In the genomic region with DNA sequence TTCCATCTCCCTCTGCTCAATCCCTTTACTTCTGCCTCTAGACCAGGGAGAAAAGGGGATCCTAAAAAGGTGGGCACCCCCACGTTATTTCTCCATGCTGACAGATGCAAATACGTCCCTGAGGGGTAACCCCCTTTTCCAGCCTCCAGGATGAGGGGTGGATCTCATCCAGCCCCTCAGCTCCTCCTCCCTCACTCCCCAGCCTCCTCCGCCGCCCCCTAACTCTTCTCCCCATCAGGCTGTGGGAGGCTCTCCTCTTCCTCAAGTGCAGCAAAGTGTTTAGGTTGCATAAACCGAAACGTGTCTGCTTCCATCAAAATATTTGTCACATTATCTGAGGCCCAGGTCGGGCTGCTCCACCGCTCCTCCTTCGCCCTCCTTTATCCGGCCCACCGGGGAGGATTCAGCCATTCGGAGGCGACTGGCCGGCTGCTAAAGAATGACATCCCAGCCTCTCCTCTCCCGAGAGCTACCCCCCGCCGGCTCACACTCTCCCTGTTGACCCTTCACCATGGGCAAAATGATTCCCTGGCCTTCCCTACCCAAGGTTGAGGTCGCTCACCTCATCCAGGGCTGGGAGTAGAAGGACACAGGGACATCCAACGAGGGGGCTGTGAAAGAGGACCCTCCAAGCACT, we compare ENCODE assay signal across 9 cellular contexts. TPM values are rescaled to one million over a fixed set of nuclear protein-coding genes. Genes with fewer than 3 reads are reported as not detected.
DNase-seq lines count a peak whose midpoint lies in the region; ATAC-seq and TF ChIP-seq lines count a peak whose summit lies in the region.
"Had no signal": no experiment of that assay in that cellular context is flagged by ENCODE, and none has a peak within 500 bp of the region (broad histone marks: within the 10 kb centered on the region; RNA-seq: fewer than 3 reads in every experiment).

No MANE protein-coding gene starts in this region.

- H3K27me3 Mint-ChIP-seq in CD4-positive, CD25-positive, alpha-beta regulatory T cell = peaks cover 80% of the 10 kb centered on the region
- peaks cover 49% of the 10 kb centered on the region for H3K27me3 Mint-ChIP-seq in central memory CD8-positive, alpha-beta T cell
- peaks cover 42 to 54% of the 10 kb centered on the region in 2 donors for H3K27me3 Mint-ChIP-seq in natural killer cell (ENCODE audit: low read depth in 2 of 2)

- no peaks in the 10 kb centered on the region for H3K9me3 ChIP-seq in CD4-positive, CD25-positive, alpha-beta regulatory T cell (ENCODE audit: control insufficient read depth in 2 of 2, low read length in 2 of 2)
- H3K9me3 ChIP-seq in HUES48 (ENCODE audit: control insufficient read depth, insufficient read depth, low read length) = no peaks in the 10 kb centered on the region

- no peaks in the 10 kb centered on the region for H3K36me3 ChIP-seq in CD4-positive, CD25-positive, alpha-beta regulatory T cell (ENCODE audit: control insufficient read depth, insufficient read depth, low read length)
- H3K36me3 ChIP-seq in HUES48 (ENCODE audit: control insufficient read depth, insufficient read depth, low read length) = no peaks in the 10 kb centered on the region

- no peak overlapping the region for H3K27ac ChIP-seq in CD4-positive, CD25-positive, alpha-beta regulatory T cell (ENCODE audit: insufficient read depth, low read length, poor library complexity, severe bottlenecking)
- H3K27ac ChIP-seq in HUES48 (ENCODE audit: low read depth, low read length) = no peak overlapping the region

- peak overlapping the region in 1 of 3 donors; percentile 65 for H3K27ac Mint-ChIP-seq in CD4-positive, CD25-positive, alpha-beta regulatory T cell
- no peak overlapping the region for H3K27ac Mint-ChIP-seq in central memory CD8-positive, alpha-beta T cell (ENCODE audit: low read depth)
- peak overlapping the region in 1 of 2 donors; percentile 33 for H3K27ac Mint-ChIP-seq in natural killer cell

- intact Hi-C loops in natural killer cell (cut with micrococcal nuclease) = no loop called here

- TF ChIP-seq CTCF in natural killer cell (IDR thresholded peaks at IDR 0.05) = no peak

- peaks cover 0 to 2% (median 0%) of the 10 kb centered on the region in 7 donors for H3K9me3 Mint-ChIP-seq in CD4-positive, CD25-positive, alpha-beta regulatory T cell
- no peaks in the 10 kb centered on the region for H3K9me3 Mint-ChIP-seq in central memory CD8-positive, alpha-beta T cell
- H3K9me3 Mint-ChIP-seq in natural killer cell = no peaks in the 10 kb centered on the region

- peak overlapping the region; percentile 37 for H3K4me3 ChIP-seq in CD4-positive, CD25-positive, alpha-beta regulatory T cell (ENCODE audit: low read depth, low read length)
- H3K4me3 ChIP-seq in HUES48 (ENCODE audit: low read depth, low read length) = peak overlapping the region; percentile 67

- H3K9ac ChIP-seq in HUES48 (ENCODE audit: low read depth, low read length) = no peak overlapping the region

- H3K27me3 ChIP-seq in CD4-positive, CD25-positive, alpha-beta regulatory T cell (ENCODE audit: control insufficient read depth, insufficient read depth, low read length) = peaks cover 16% of the 10 kb centered on the region
- H3K27me3 ChIP-seq in HUES48 (ENCODE audit: control insufficient read depth, insufficient read depth, low read length) = peaks cover 54% of the 10 kb centered on the region

- H3K4me3 Mint-ChIP-seq in CD4-positive, CD25-positive, alpha-beta regulatory T cell = peak overlapping the region; percentile 71 to 93 (median 79)
- H3K4me3 Mint-ChIP-seq in central memory CD8-positive, alpha-beta T cell = peak overlapping the region; percentile 58
- peak overlapping the region; percentile 76 for H3K4me3 Mint-ChIP-seq in natural killer cell

- no peaks in the 10 kb centered on the region for H3K36me3 Mint-ChIP-seq in CD4-positive, CD25-positive, alpha-beta regulatory T cell
- peaks cover 2% of the 10 kb centered on the region for H3K36me3 Mint-ChIP-seq in central memory CD8-positive, alpha-beta T cell (ENCODE audit: insufficient read depth)
- H3K36me3 Mint-ChIP-seq in natural killer cell = no peaks in the 10 kb centered on the region

- no peak for ATAC-seq in CD4-positive, CD25-positive, alpha-beta regulatory T cell (ENCODE audit: low read depth in 2 of 2)
- no peak for ATAC-seq in central memory CD8-positive, alpha-beta T cell (replicated peaks; ENCODE audit: extremely low read depth, poor library complexity, severe bottlenecking)
- no peak for ATAC-seq in natural killer cell
- no peak for ATAC-seq in HG02798 (IDR thresholded peaks at IDR 0.05; ENCODE audit: poor library complexity, unreplicated experiment)
- no peak for ATAC-seq in HG03025 (IDR thresholded peaks at IDR 0.05; ENCODE audit: low FRiP score, unreplicated experiment)

- no peak for DNase-seq in CD4-positive, CD25-positive, alpha-beta regulatory T cell
- DNase-seq in central memory CD8-positive, alpha-beta T cell (ENCODE audit: low spot score in 2 of 2) = no peak
- DNase-seq in natural killer cell = no peak
- no peak for DNase-seq in activated CD8-positive, alpha-beta memory T cell treated with anti-CD3 and anti-CD28 coated beads, Interleukin-2, amount 50 U/mL, for 48 hours
- DNase-seq in stimulated activated CD4-positive, alpha-beta T cell treated with anti-CD3 and anti-CD28 coated beads, Interleukin-15, amount 100 ng/mL, for 24 hours = no peak

- H3K4me1 Mint-ChIP-seq in CD4-positive, CD25-positive, alpha-beta regulatory T cell = peaks cover 0 to 46% (median 18%) of the 10 kb centered on the region in 4 donors
- H3K4me1 Mint-ChIP-seq in central memory CD8-positive, alpha-beta T cell = peaks cover 27% of the 10 kb centered on the region
- peaks cover 18 to 40% of the 10 kb centered on the region in 2 donors for H3K4me1 Mint-ChIP-seq in natural killer cell

- peaks cover 36% of the 10 kb centered on the region for H3K4me1 ChIP-seq in CD4-positive, CD25-positive, alpha-beta regulatory T cell (ENCODE audit: control insufficient read depth, insufficient read depth, low read length, poor library complexity, severe bottlenecking)
- peaks cover 26% of the 10 kb centered on the region for H3K4me1 ChIP-seq in HUES48 (ENCODE audit: control insufficient read depth, insufficient read depth, low read length)

RNA-seq across cellular contexts. Expression of gene C1QL1, which starts 1.2 kb away (rescaled TPM):
- not detected for total RNA-seq in CD4-positive, CD25-positive, alpha-beta regulatory T cell
- polyA plus RNA-seq in CD4-positive, CD25-positive, alpha-beta regulatory T cell = not detected
- total RNA-seq in natural killer cell = not detected

RNA-seq across cellular contexts. Expression of gene KIF18B, which starts 21.7 kb away (rescaled TPM):
- 0.52 TPM for total RNA-seq in CD4-positive, CD25-positive, alpha-beta regulatory T cell
- under 1 TPM in 3 of 4 donors, not detected in 1; 0.19 to 0.60 (median 0.23) TPM for polyA plus RNA-seq in CD4-positive, CD25-positive, alpha-beta regulatory T cell
- total RNA-seq in natural killer cell = 1 to 10 TPM in 2 of 3 donors, under 1 TPM in 1; 0.53 to 1.3 (median 1.1) TPM

RNA-seq across cellular contexts. Expression of gene GFAP, which starts 54.0 kb away (rescaled TPM):
- total RNA-seq in CD4-positive, CD25-positive, alpha-beta regulatory T cell = not detected
- polyA plus RNA-seq in CD4-positive, CD25-positive, alpha-beta regulatory T cell = not detected
- total RNA-seq in natural killer cell = not detected
- total RNA-seq: G401 had no signal
